ENCODE assay signal across 31 cellular contexts in genomic region chr15:101357333-101357732, GRCh38.
A peak's percentile ranks its signal among the peaks of the same experiment; 100 is the strongest.
DNase-seq lines count a peak whose midpoint lies in the region; ATAC-seq, FAIRE-seq and TF ChIP-seq lines count a peak whose summit lies in the region.
"Had no signal": no experiment of that assay in that cellular context is flagged by ENCODE, and none has a peak within 500 bp of the region (broad histone marks: within the 10 kb centered on the region; RNA-seq: fewer than 3 reads in every experiment).

No MANE protein-coding gene starts in this region.

- in situ Hi-C loops in G401 (cut with HindIII; ENCODE audit: low sequenced_read_pairs), result no loop called here

- H2BK20ac ChIP-seq in H1 (ENCODE audit: low read length), result no peak overlapping the region

- no peaks in the 10 kb centered on the region for H3K79me2 ChIP-seq in H1 (ENCODE audit: control insufficient read depth in 1 of 2, insufficient read depth in 2 of 2, low read length in 2 of 2)

- H3K18ac ChIP-seq in H1 (ENCODE audit: extremely low read depth, low read length), result no peak overlapping the region

- DNase-seq in Right ventricle myocardium superior, result peak; percentile 75
- DNase-seq in cardiac septum (ENCODE audit: low spot score), result no peak
- DNase-seq in H1 (ENCODE audit: low read depth in 1 of 2, low spot score in 2 of 2), result peak in 1 of 2 experiments; percentile 41
- DNase-seq in left colon, result no peak
- peak; percentile 59 for DNase-seq in type B pancreatic cell (ENCODE audit: extremely low spot score, unreplicated experiment)
- DNase-seq in G401 (ENCODE audit: low spot score), result no peak
- DNase-seq in NCI-H526 (lab: John Stamatoyannopoulos, UW), result no peak
- DNase-seq: activated CD4-positive, alpha-beta T cell treated with anti-CD3 and anti-CD28 coated beads, Interleukin-2, amount 50 U/mL, for 1 hour; anterior cingulate cortex; BE2C; DMS153; GF-D8; NCI-H1092 treated with DMSO at 0.1 percent for 48 hours; NCI-H2029; NCI-H226; NCI-H748 treated with DMSO at 0.1 percent for 48 hours; SHP77 treated with DMSO at 0.1 percent for 48 hours; stimulated activated CD4-positive, alpha-beta T cell treated with anti-CD3 and anti-CD28 coated beads, Interleukin-1b, Interleukin-23, amount 100 ng/mL, for 48 hours; T-helper 9 cell had no signal

- no peak overlapping the region for H3K56ac ChIP-seq in H1 (replicated peaks; ENCODE audit: insufficient read length, low read depth, low read length)

- no peak overlapping the region for H2AFZ ChIP-seq in H1 (ENCODE audit: low read length)

- no peak overlapping the region for H2BK15ac ChIP-seq in H1 (ENCODE audit: low read length)

- WGBS in H1 (ENCODE audit: extremely low coverage in 1 of 2, insufficient coverage in 1 of 2, insufficient read length in 1 of 2, insufficient replicate concordance in 2 of 2, low coverage in 1 of 2, low lambda C conversion rate in 2 of 2, missing lambda C conversion rate in 1 of 2), 2 experiments, result 88% methylated on average over 15 of the region's 15 CpGs; no CpG with 5 or more reads in 1 of the 2 experiments

- peaks cover 0 to 6% of the 10 kb centered on the region in 2 experiments; a peak in 1 of 4 replicates for H3K9me3 ChIP-seq in H1 (ENCODE audit: insufficient read depth in 2 of 2, low read depth in 1 of 2, low read length in 1 of 2)
- H3K9me3 ChIP-seq: A549, BE2C, suprapubic skin had no signal

- intact Hi-C loops in Right ventricle myocardium superior (cut with DNase I), result no loop called here
- intact Hi-C loops in cardiac septum (cut with DNase I), result no loop called here
- intact Hi-C loops in left colon (cut with DNase I, micrococcal nuclease), result no loop called here

- peak overlapping the region; percentile 22; the same call in 1 of the 2 replicates for H4K8ac ChIP-seq in H1 (ENCODE audit: extremely low read depth, insufficient read depth, low read length)

- ATAC-seq in Right ventricle myocardium superior (ENCODE audit: poor library complexity), result peak; percentile 85
- ATAC-seq in left colon, result peak; percentile 33
- ATAC-seq in HG03571 (IDR thresholded peaks at IDR 0.05; ENCODE audit: unreplicated experiment), result no peak
- ATAC-seq: A549; activated naive CD4-positive, alpha-beta T cell treated with anti-CD3 and anti-CD28 coated beads, Interleukin-2, amount 50 U/mL, for 72 hours; WTC11 had no signal

- H2BK12ac ChIP-seq in H1 (ENCODE audit: low read depth, low read length), result no peak overlapping the region

- peaks cover 0 to 4% of the 10 kb centered on the region in 2 experiments for H4K20me1 ChIP-seq in H1 (replicated peaks in 1 of 2; ENCODE audit: control insufficient read depth in 1 of 2, insufficient read depth in 2 of 2, low read length in 2 of 2)

- POLR2A ChIA-PET in H1 (lab: Charles Lee; ENCODE audit: partially characterized antibody), result no interaction called here

- TF ChIP-seq CTCF in H1 (IDR thresholded peaks at IDR 0.05; ENCODE audit: control extremely low read depth in 1 of 3, insufficient read depth in 1 of 3, low read depth in 1 of 3, low read length in 3 of 3), result peak in 1 of 3 experiments; percentile 16; a peak in 2 of 4 replicates
- no peak for TF ChIP-seq CTCF in type B pancreatic cell (conservative IDR thresholded peaks at IDR 0.05)

- no peaks in the 10 kb centered on the region for H3K9me3 Mint-ChIP-seq in type B pancreatic cell
- H3K9me3 Mint-ChIP-seq: activated naive CD4-positive, alpha-beta T cell treated with anti-CD3 and anti-CD28 coated beads, Interleukin-2, amount 50 U/mL, for 72 hours; central memory CD8-positive, alpha-beta T cell; nephron had no signal

- H3K9ac ChIP-seq in H1 (replicated peaks in 1 of 4; ENCODE audit: extremely low read depth in 1 of 4, low read depth in 3 of 4, low read length in 3 of 4), result no peak overlapping the region

- TF ChIP-seq EP300 in H1 (IDR thresholded peaks at IDR 0.05; ENCODE audit: borderline replicate concordance in 1 of 2, low read depth in 2 of 2, low read length in 2 of 2), result no peak

- no peaks in the 10 kb centered on the region; a peak in 1 of 7 replicates for H3K4me1 ChIP-seq in H1 (replicated peaks in 1 of 4; ENCODE audit: control insufficient read depth in 3 of 4, insufficient read depth in 4 of 4, low read length in 3 of 4)
- H3K4me1 ChIP-seq: BE2C had no signal

- H3K23ac ChIP-seq in H1 (ENCODE audit: insufficient read length), result no peak overlapping the region

- H3K23me2 ChIP-seq in H1 (ENCODE audit: low read depth, low read length), result no peaks in the 10 kb centered on the region

- no peak overlapping the region for H3K4me3 Mint-ChIP-seq in type B pancreatic cell
- H3K4me3 Mint-ChIP-seq: central memory CD8-positive, alpha-beta T cell; nephron; WTC11 had no signal

- FAIRE-seq in H1 (lab: Jason Lieb, UNC), result no peak
- FAIRE-seq: A549, endothelial cell of umbilical vein, H54, urothelium cell line had no signal

- H3K36me3 Mint-ChIP-seq in type B pancreatic cell, result no peaks in the 10 kb centered on the region
- H3K36me3 Mint-ChIP-seq: activated naive CD4-positive, alpha-beta T cell treated with anti-CD3 and anti-CD28 coated beads, Interleukin-2, amount 50 U/mL, for 72 hours; WTC11 had no signal

- H4K5ac ChIP-seq in H1 (ENCODE audit: insufficient read length, low read depth, low read length), result no peak overlapping the region

- H3K36me3 ChIP-seq in H1 (ENCODE audit: control insufficient read depth in 2 of 4, insufficient read depth in 4 of 4, low read length in 3 of 4), result no peaks in the 10 kb centered on the region
- H3K36me3 ChIP-seq: BE2C, suprapubic skin had no signal

- 0 out of 2 replicates have a peak overlapping the region, but pooled peaks have one; percentile 24 for H2BK5ac ChIP-seq in H1 (ENCODE audit: low read depth, low read length)

- H3K4me3 ChIP-seq in H1 (ENCODE audit: extremely low read depth in 1 of 4, insufficient read depth in 2 of 4, low read depth in 3 of 4, low read length in 4 of 4), result no peak overlapping the region
- H3K4me3 ChIP-seq: A549, skin epidermis, suprapubic skin had no signal

- no peak overlapping the region for H3K27ac Mint-ChIP-seq in type B pancreatic cell
- H3K27ac Mint-ChIP-seq: nephron, progenitor cell of endocrine pancreas, WTC11 had no signal

- CTCF ChIA-PET in H1 (lab: Charles Lee; ENCODE audit: partially characterized antibody), result interaction anchor here (0.8 to 1.5 kb wide), 4 partner anchors 9 to 485 kb away, joined by 3 to 7 read pairs (median 4); no protein-coding TSS in a partner anchor

- H3K4me2 ChIP-seq in H1 (ENCODE audit: insufficient read depth in 1 of 2, low read depth in 2 of 2, low read length in 2 of 2), result no peak overlapping the region
- H3K4me2 ChIP-seq: A549 had no signal

- no peak overlapping the region for H3K27ac ChIP-seq in H1 (ENCODE audit: low read depth, low read length)
- H3K27ac ChIP-seq: A549, skin epidermis, suprapubic skin had no signal

- no peak for TF ChIP-seq POLR2A in H1 (IDR thresholded peaks at IDR 0.05; ENCODE audit: control extremely low read depth in 1 of 2, low read depth in 2 of 2, low read length in 2 of 2)

- no peak overlapping the region for H3K14ac ChIP-seq in H1 (ENCODE audit: insufficient read length)

- H3K27me3 ChIP-seq in H1 (replicated peaks in 1 of 4; ENCODE audit: control insufficient read depth in 3 of 4, extremely low read depth in 1 of 4, insufficient read depth in 3 of 4, low read length in 3 of 4), result no peaks in the 10 kb centered on the region; a peak in 2 of 7 replicates
- H3K27me3 ChIP-seq: BE2C had no signal

- H2BK120ac ChIP-seq in H1 (replicated peaks; ENCODE audit: low read depth, low read length), result no peak overlapping the region

- peaks cover 4% of the 10 kb centered on the region for H3K4me1 Mint-ChIP-seq in type B pancreatic cell (ENCODE audit: unreplicated experiment)
- H3K4me1 Mint-ChIP-seq: central memory CD8-positive, alpha-beta T cell; WTC11 had no signal

- no peaks in the 10 kb centered on the region for H3K79me1 ChIP-seq in H1 (ENCODE audit: low read depth, low read length)

- H3K27me3 Mint-ChIP-seq in type B pancreatic cell, result peaks cover 4% of the 10 kb centered on the region

- H3K4ac ChIP-seq in H1 (replicated peaks; ENCODE audit: insufficient read length, low read depth, low read length), result no peak overlapping the region

- no peak overlapping the region for H4K91ac ChIP-seq in H1 (replicated peaks; ENCODE audit: insufficient read length, low read length)

- TF ChIP-seq RAD21 in H1 (IDR thresholded peaks at IDR 0.05 in 1 of 2, conservative IDR thresholded peaks at IDR 0.05 in 1 of 2; ENCODE audit: low read depth in 2 of 2, low read length in 2 of 2), result peak; percentile 21 to 43; a peak in 3 of 4 replicates

- H2AK5ac ChIP-seq in H1 (ENCODE audit: low read depth, low read length), result no peak overlapping the region

TF ChIP-seq in H1, 55 proteins besides CTCF, POLR2A, EP300 and RAD21:
- TF ChIP-seq RNF2 (IDR thresholded peaks at IDR 0.05; ENCODE audit: borderline replicate concordance, low read depth, low read length, missing control alignments, poor library complexity, severe bottlenecking) (no peak), CBX5 (IDR thresholded peaks at IDR 0.05; ENCODE audit: low read depth, low read length) (no peak), RXRA (IDR thresholded peaks at IDR 0.05; ENCODE audit: insufficient read depth, low read depth, low read length) (no peak), JUN (IDR thresholded peaks at IDR 0.05; ENCODE audit: low read depth, low read length) (no peak), MAFK (IDR thresholded peaks at IDR 0.05; ENCODE audit: low read depth, low read length) (no peak), SIX5 (IDR thresholded peaks at IDR 0.05; ENCODE audit: low read depth, low read length) (no peak), SP1 (IDR thresholded peaks at IDR 0.05; ENCODE audit: low read depth, low read length) (no peak), NRF1 (IDR thresholded peaks at IDR 0.05; ENCODE audit: low read depth, low read length) (no peak), SRF (IDR thresholded peaks at IDR 0.05; ENCODE audit: low read depth, low read length) (no peak), TAF1 (IDR thresholded peaks at IDR 0.05; ENCODE audit: low read depth, low read length) (no peak), POU5F1 (IDR thresholded peaks at IDR 0.05; ENCODE audit: low read depth, low read length) (no peak), FOSL1 (IDR thresholded peaks at IDR 0.05; ENCODE audit: insufficient read depth, low read depth, low read length) (no peak), BACH1 (IDR thresholded peaks at IDR 0.05; ENCODE audit: low read length) (no peak), CHD2 (IDR thresholded peaks at IDR 0.05; ENCODE audit: low read length) (no peak), BCL11A (IDR thresholded peaks at IDR 0.05; ENCODE audit: low read depth in 2 of 2, low read length in 2 of 2) (no peak), PHF8 (conservative IDR thresholded peaks at IDR 0.05; ENCODE audit: low read depth, low read length) (no peak), CHD1 (IDR thresholded peaks at IDR 0.05; ENCODE audit: low read depth, low read length) (no peak), SP4 (IDR thresholded peaks at IDR 0.05; ENCODE audit: low read length) (no peak), POLR2AphosphoS5 (IDR thresholded peaks at IDR 0.05; ENCODE audit: low read depth, low read length) (no peak)
TF ChIP-seq in H1: peak in this region for 0.

Comparison
In these comparisons a context has a peak if more than half of its experiments do, and no peak if none do; other contexts are left out.
1. DNase-seq: peak in Right ventricle myocardium superior (single experiment) and type B pancreatic cell (single experiment); none in cardiac septum (single experiment), left colon (0 of 2), G401 (single experiment) and NCI-H526 (0 of 2).